Comparison of ENCODE assay signal across 8 cellular contexts in genomic region chr9:36091028-36091953, GRCh38. TPM values are rescaled to one million over a fixed set of nuclear protein-coding genes. Genes with fewer than 3 reads are reported as not detected.
A peak's percentile ranks its signal among the peaks of the same experiment; 100 is the strongest.
DNase-seq lines count a peak whose midpoint lies in the region; ATAC-seq and TF ChIP-seq lines count a peak whose summit lies in the region.

No MANE protein-coding gene starts in this region.

- POLR2A ChIA-PET in activated CD8-positive, alpha-beta T cell treated with anti-CD3 and anti-CD28 coated beads, Interleukin-2, amount 10 ng/mL, durations not matched to agents 7 days and 5 days (lab: Charles Lee) = no interaction called here

- no peaks in the 10 kb centered on the region for H3K27me3 ChIP-seq in thyroid gland

- peaks cover 11% of the 10 kb centered on the region for H3K36me3 Mint-ChIP-seq in activated naive CD8-positive, alpha-beta T cell
- H3K36me3 Mint-ChIP-seq in activated naive CD8-positive, alpha-beta T cell treated with anti-CD3 and anti-CD28 coated beads for 36 hours = peaks cover 20% of the 10 kb centered on the region
- H3K36me3 Mint-ChIP-seq in activated CD8-positive, alpha-beta T cell treated with anti-CD3 and anti-CD28 coated beads, Interleukin-2, amount 10 ng/mL, durations not matched to agents 7 days and 5 days (ENCODE audit: low read depth) = peaks cover 24% of the 10 kb centered on the region

- H3K4me3 ChIP-seq in thyroid gland (replicated peaks in 1 of 3) = no peak overlapping the region

- no peaks in the 10 kb centered on the region for H3K9me3 ChIP-seq in thyroid gland

- CTCF ChIA-PET in activated CD8-positive, alpha-beta T cell treated with anti-CD3 and anti-CD28 coated beads, Interleukin-2, amount 10 ng/mL, durations not matched to agents 7 days and 5 days (lab: Charles Lee) = interaction anchor here (1.0 to 2.4 kb wide), 5 partner anchors 10 to 68 kb away, joined by 3 to 11 read pairs (median 6); no protein-coding TSS in a partner anchor

- intact Hi-C loops in thyroid gland (cut with DNase I) = no loop called here

- ATAC-seq in activated CD8-positive, alpha-beta T cell treated with anti-CD3 and anti-CD28 coated beads, Interleukin-2, amount 10 ng/mL, durations not matched to agents 7 days and 5 days = no peak
- ATAC-seq in HG02884 (IDR thresholded peaks at IDR 0.05; ENCODE audit: unreplicated experiment) (no peak), GM18520 (IDR thresholded peaks at IDR 0.05; ENCODE audit: unreplicated experiment) (no peak)

- H3K9me3 Mint-ChIP-seq in activated naive CD8-positive, alpha-beta T cell (ENCODE audit: low read depth) = no peaks in the 10 kb centered on the region
- peaks cover 4% of the 10 kb centered on the region for H3K9me3 Mint-ChIP-seq in activated naive CD8-positive, alpha-beta T cell treated with anti-CD3 and anti-CD28 coated beads for 36 hours
- H3K9me3 Mint-ChIP-seq in activated CD8-positive, alpha-beta T cell treated with anti-CD3 and anti-CD28 coated beads, Interleukin-2, amount 10 ng/mL, durations not matched to agents 7 days and 5 days (ENCODE audit: insufficient read depth) = peaks cover 7% of the 10 kb centered on the region

- no peaks in the 10 kb centered on the region for H3K27me3 Mint-ChIP-seq in activated naive CD8-positive, alpha-beta T cell
- H3K27me3 Mint-ChIP-seq in activated naive CD8-positive, alpha-beta T cell treated with anti-CD3 and anti-CD28 coated beads for 36 hours = no peaks in the 10 kb centered on the region
- no peaks in the 10 kb centered on the region for H3K27me3 Mint-ChIP-seq in activated CD8-positive, alpha-beta T cell treated with anti-CD3 and anti-CD28 coated beads, Interleukin-2, amount 10 ng/mL, durations not matched to agents 7 days and 5 days (ENCODE audit: low read depth)

- peaks cover 14% of the 10 kb centered on the region for H3K4me1 Mint-ChIP-seq in activated naive CD8-positive, alpha-beta T cell (ENCODE audit: low read depth)
- peaks cover 18% of the 10 kb centered on the region for H3K4me1 Mint-ChIP-seq in activated naive CD8-positive, alpha-beta T cell treated with anti-CD3 and anti-CD28 coated beads for 36 hours
- H3K4me1 Mint-ChIP-seq in activated CD8-positive, alpha-beta T cell treated with anti-CD3 and anti-CD28 coated beads, Interleukin-2, amount 10 ng/mL, durations not matched to agents 7 days and 5 days (ENCODE audit: low read depth) = peaks cover 19% of the 10 kb centered on the region

- TF ChIP-seq CTCF in thyroid gland (IDR thresholded peaks at IDR 0.05) = peak in 1 of 6 experiments; percentile 9

- no peak for TF ChIP-seq POLR2A in thyroid gland (IDR thresholded peaks at IDR 0.05)

- DNase-seq in activated naive CD8-positive, alpha-beta T cell treated with anti-CD3 and anti-CD28 coated beads for 36 hours = no peak
- no peak for DNase-seq in activated CD8-positive, alpha-beta T cell treated with anti-CD3 and anti-CD28 coated beads, Interleukin-2, amount 10 ng/mL, durations not matched to agents 7 days and 5 days
- DNase-seq in iPS-NIHi7 (ENCODE audit: extremely low spot score) (peak; percentile 20), thyroid gland (peak; percentile 44 to 58), HK-2 (ENCODE audit: unreplicated experiment) (no peak)

- H3K4me1 ChIP-seq in thyroid gland = peaks cover 0 to 6% of the 10 kb centered on the region in 2 donors

- no peaks in the 10 kb centered on the region for H3K36me3 ChIP-seq in thyroid gland

- WGBS in thyroid gland, 2 donors = 23 to 28% methylated on average over 8 of the region's 8 CpGs

- H3K27ac Mint-ChIP-seq in activated naive CD8-positive, alpha-beta T cell = peak overlapping the region; percentile 41
- H3K27ac Mint-ChIP-seq in activated naive CD8-positive, alpha-beta T cell treated with anti-CD3 and anti-CD28 coated beads for 36 hours = no peak overlapping the region
- H3K27ac Mint-ChIP-seq in activated CD8-positive, alpha-beta T cell treated with anti-CD3 and anti-CD28 coated beads, Interleukin-2, amount 10 ng/mL, durations not matched to agents 7 days and 5 days = peak overlapping the region; percentile 70

- H3K27ac ChIP-seq in thyroid gland = peak overlapping the region in 1 of 3 donors; percentile 5

- H3K4me3 Mint-ChIP-seq in activated naive CD8-positive, alpha-beta T cell = peak overlapping the region; percentile 9
- H3K4me3 Mint-ChIP-seq in activated naive CD8-positive, alpha-beta T cell treated with anti-CD3 and anti-CD28 coated beads for 36 hours = no peak overlapping the region
- no peak overlapping the region for H3K4me3 Mint-ChIP-seq in activated CD8-positive, alpha-beta T cell treated with anti-CD3 and anti-CD28 coated beads, Interleukin-2, amount 10 ng/mL, durations not matched to agents 7 days and 5 days

RNA-seq across cellular contexts. Expression of gene GLIPR2, which starts 45.2 kb away (rescaled TPM):
- total RNA-seq in activated naive CD8-positive, alpha-beta T cell treated with anti-CD3 and anti-CD28 coated beads for 36 hours = 1 to 10 TPM; 5.3 to 6.6 TPM
- total RNA-seq in activated CD8-positive, alpha-beta T cell treated with anti-CD3 and anti-CD28 coated beads, Interleukin-2, amount 10 ng/mL, durations not matched to agents 7 days and 5 days = 10 to 100 TPM; 67.8 to 73.0 TPM
- 10 to 100 TPM; 15.6 to 25.1 (median 20.4) TPM for total RNA-seq in thyroid gland

RNA-seq across cellular contexts. Expression of gene RECK, which starts 54.6 kb away (rescaled TPM):
- total RNA-seq in activated naive CD8-positive, alpha-beta T cell treated with anti-CD3 and anti-CD28 coated beads for 36 hours = 1 to 10 TPM; 4.4 to 5.2 TPM
- total RNA-seq in activated CD8-positive, alpha-beta T cell treated with anti-CD3 and anti-CD28 coated beads, Interleukin-2, amount 10 ng/mL, durations not matched to agents 7 days and 5 days = 1 to 10 TPM; 5.7 to 7.3 TPM
- total RNA-seq in thyroid gland = 10 to 100 TPM in 3 of 4 donors, 1 to 10 TPM in 1; 7.1 to 20.0 (median 18.6) TPM

Comparison
In these comparisons a context has a peak if more than half of its experiments do, and no peak if none do; other contexts are left out.
1. DNase-seq: peak in iPS-NIHi7 (single experiment) and thyroid gland (2 of 2); none in activated naive CD8-positive, alpha-beta T cell treated with anti-CD3 and anti-CD28 coated beads for 36 hours (single experiment), activated CD8-positive, alpha-beta T cell treated with anti-CD3 and anti-CD28 coated beads, Interleukin-2, amount 10 ng/mL, durations not matched to agents 7 days and 5 days (single experiment) and HK-2 (single experiment).